ENCODE assay signal across 8 cellular contexts in genomic region chr17:39450847-39451581, GRCh38. TPM values are rescaled to one million over a fixed set of nuclear protein-coding genes. Genes with fewer than 3 reads are reported as not detected.
A peak's percentile ranks its signal among the peaks of the same experiment; 100 is the strongest.
DNase-seq lines count a peak whose midpoint lies in the region; ATAC-seq, FAIRE-seq and TF ChIP-seq lines count a peak whose summit lies in the region.

MED1 (minus strand) TSS chr17:39451263; CDS start chr17:39451062, 201 bp downstream.

- H3K9ac ChIP-seq in kidney (ENCODE audit: low read length in 2 of 2) = peak within 1 kb of the TSS; percentile 79 to 86

- peak within 1 kb of the TSS; percentile 97 for H3K4me3 ChIP-seq in AG10803 (ENCODE audit: low read length)
- peak within 1 kb of the TSS; percentile 84 to 85 for H3K4me3 ChIP-seq in kidney (ENCODE audit: low read length in 2 of 2)

- peaks cover 0 to 2% of the 10 kb centered on the region in 2 donors for H3K4me1 ChIP-seq in kidney (ENCODE audit: control insufficient read depth in 1 of 2, insufficient read depth in 1 of 2, low read depth in 1 of 2, low read length in 2 of 2)

- no peak for FAIRE-seq in kidney (lab: Jason Lieb, UNC)

- H3K27ac ChIP-seq in kidney (ENCODE audit: low read depth in 2 of 2, low read length in 2 of 2) = peak within 1 kb of the TSS; percentile 52 to 56

- intact Hi-C loops in kidney (cut with DNase I) = no loop called here

- ATAC-seq in GM19043 (IDR thresholded peaks at IDR 0.05; ENCODE audit: low read depth, unreplicated experiment) = peak; percentile 89
- ATAC-seq in HG03432 (IDR thresholded peaks at IDR 0.05; ENCODE audit: unreplicated experiment) = peak; percentile 91

- DNase-seq in AG10803 (ENCODE audit: low read depth) (peak; percentile 98), NCI-H510A (lab: John Stamatoyannopoulos, UW) (peak; percentile 96), cerebellum (ENCODE audit: low spot score) (peak; percentile 97), kidney (peak; percentile 96)
- DNase-seq in activated CD4-positive, alpha-beta T cell treated with anti-CD3 and anti-CD28 coated beads for 1 hour = peak; percentile 81
- peak; percentile 94 for DNase-seq in stimulated activated CD4-positive, alpha-beta T cell treated with anti-CD3 and anti-CD28 coated beads, Interleukin-15, amount 100 ng/mL, for 24 hours

- no peaks in the 10 kb centered on the region for H3K9me3 ChIP-seq in kidney (ENCODE audit: control insufficient read depth in 1 of 2, low read length in 2 of 2)

- no peak for TF ChIP-seq CTCF in AG10803 (conservative IDR thresholded peaks at IDR 0.05; ENCODE audit: low read length)
- TF ChIP-seq CTCF in kidney (IDR thresholded peaks at IDR 0.05; ENCODE audit: borderline replicate concordance, extremely low read depth, insufficient read depth) = no peak

- H3K36me3 ChIP-seq in kidney (ENCODE audit: control insufficient read depth in 1 of 2, insufficient read depth in 2 of 2, low read length in 2 of 2) = peaks cover under 1 to 2% of the 10 kb centered on the region in 2 donors

RNA-seq across cellular contexts. Expression of gene MED1, which starts in this region (rescaled TPM):
- 27.3 TPM for total RNA-seq in cerebellum
- total RNA-seq in kidney = 34.6 TPM
- polyA plus RNA-seq in kidney (ENCODE audit: insufficient read depth, low read depth, low replicate concordance) = 7.1 TPM

Comparison
In these comparisons a context has a peak if more than half of its experiments do, and no peak if none do; other contexts are left out.
1. Peak in every context shown above with its lines: DNase-seq, ATAC-seq, H3K4me3 ChIP-seq and H3K27ac ChIP-seq.